Comparison of ENCODE assay signal across 28 cellular contexts in genomic region chr3:8166013-8166412, GRCh38.
"Had no signal": no experiment of that assay in that cellular context is flagged by ENCODE, and none has a peak within 500 bp of the region (broad histone marks: within the 10 kb centered on the region; RNA-seq: fewer than 3 reads in every experiment).

No MANE protein-coding gene starts in this region.

- H3K36me3 ChIP-seq: adrenal gland had no signal

- H3K9me3 ChIP-seq: adrenal gland had no signal

- H3K27ac ChIP-seq: adrenal gland, PC-9, RWPE1, VCaP had no signal

- DNase-seq: activated CD4-positive, alpha-beta T cell treated with anti-CD3 and anti-CD28 coated beads, Interleukin-2, amount 10 ng/mL, durations not matched to agents 24 days and 14 days; activated CD4-positive, alpha-beta T cell treated with anti-CD3 and anti-CD28 coated beads, Interleukin-2, amount 50 U/mL, for 48 hours; activated CD8-positive, alpha-beta T cell treated with anti-CD3 and anti-CD28 coated beads, Interleukin-2, amount 10 ng/mL, durations not matched to agents 7 days and 5 days; activated gamma-delta T cell treated with Interleukin-2 at 50 U/mL for 16 hours; activated naive CD4-positive, alpha-beta T cell treated with anti-CD3 and anti-CD28 coated beads for 36 hours; activated T-cell treated with anti-CD3 and anti-CD28 coated beads, Interleukin-2, amount 50 U/mL, for 24 hours; adrenal gland; caudate nucleus; cerebellar nuclear complex; Karpas-422; NCI-H1092; NCI-H187 treated with DMSO at 0.1 percent for 48 hours; NCI-H2081 treated with DMSO at 0.1 percent for 48 hours; NCI-H226; NCI-H446 treated with DMSO at 0.1 percent for 48 hours; NCI-H524; NCI-H69; NK-92 treated with Interleukin-12 subunit alpha and Interleukin-12 subunit beta, amount 100 ng/mL, for 24 hours; PC-9; SIG-M5; SW 1271; T-helper 1 cell; T-helper 2 cell; T-helper 9 cell had no signal

- H3K4me2 ChIP-seq: PC-9 had no signal

- H3K4me3 ChIP-seq: adrenal gland, PC-9 had no signal

- H3K27me3 ChIP-seq: adrenal gland had no signal

- H2AFZ ChIP-seq: PC-9 had no signal

- H3K4me1 ChIP-seq: adrenal gland had no signal

- ATAC-seq: activated CD8-positive, alpha-beta T cell treated with anti-CD3 and anti-CD28 coated beads, Interleukin-2, amount 10 ng/mL, durations not matched to agents 7 days and 5 days; activated naive CD4-positive, alpha-beta T cell treated with anti-CD3 and anti-CD28 coated beads, Interleukin-2, amount 50 U/mL, for 72 hours; Right ventricle myocardium inferior had no signal
